ENCODE assay signal across 8 cellular contexts in genomic region chr2:108786354-108787208, GRCh38. TPM values are rescaled to one million over a fixed set of nuclear protein-coding genes. Genes with fewer than 3 reads are reported as not detected.
DNase-seq lines count a peak whose midpoint lies in the region; ATAC-seq and TF ChIP-seq lines count a peak whose summit lies in the region.

TSS of gene CCDC138 (plus strand) at chr2:108786771. CDS start at chr2:108786823, 52 bp downstream.

- H3K79me2 ChIP-seq in mammary epithelial cell (ENCODE audit: insufficient read depth, low read length), result peaks cover 21% of the 10 kb centered on the region

- WGBS in mammary epithelial cell (ENCODE audit: low coverage, missing lambda C conversion rate), result under 1% methylated on average over 58 of the region's 78 CpGs
- WGBS in spleen, 5 donors, result 0 to 1% (median 1%) methylated on average over 39 to 78 of the region's 78 CpGs

- H2AFZ ChIP-seq in mammary epithelial cell (ENCODE audit: low read depth, low read length), result peak within 1 kb of the TSS; percentile 88

- BruUV-seq in mammary epithelial cell (replicated peaks; lab: Mats Ljungman, UMichigan), result no TSS peak

- peak within 1 kb of the TSS; percentile 73 for H3K9ac ChIP-seq in mammary epithelial cell (ENCODE audit: insufficient read depth, low read length)

- H3K4me1 ChIP-seq in mammary epithelial cell (ENCODE audit: insufficient read depth, low read length) (peaks cover 10% of the 10 kb centered on the region), spleen (peaks cover 0 to 21% (median 14%) of the 10 kb centered on the region in 6 donors)

- dilution Hi-C loops in mammary epithelial cell (cut with HindIII; ENCODE audit: low sequenced_read_pairs), result no loop called here

- no peaks in the 10 kb centered on the region for H4K20me1 ChIP-seq in mammary epithelial cell (ENCODE audit: insufficient read depth, low read length)

- no peak for TF ChIP-seq CTCF in AG04450 (IDR thresholded peaks at IDR 0.05; ENCODE audit: low read depth, low read length)
- no peak for TF ChIP-seq CTCF in WERI-Rb-1 (IDR thresholded peaks at IDR 0.05; ENCODE audit: low read depth, low read length)
- no peak for TF ChIP-seq CTCF in mammary epithelial cell (conservative IDR thresholded peaks at IDR 0.05 in 1 of 2, IDR thresholded peaks at IDR 0.05 in 1 of 2; ENCODE audit: extremely low read depth in 1 of 2, insufficient read depth in 1 of 2, low read depth in 1 of 2, low read length in 2 of 2)
- TF ChIP-seq CTCF in spleen (IDR thresholded peaks at IDR 0.05 in 8 of 11, conservative IDR thresholded peaks at IDR 0.05 in 3 of 11), result peak in 1 of 11 experiments; percentile 33

- peak; percentile 53 for DNase-seq in AG04450 (ENCODE audit: low read depth, low spot score)
- DNase-seq in NCI-H2227 treated with DMSO at 0.1 percent for 48 hours (lab: John Stamatoyannopoulos, UW), result peak; percentile 93
- peak; percentile 92 for DNase-seq in WERI-Rb-1
- DNase-seq in mammary epithelial cell, result peak; percentile 87
- DNase-seq in inferior parietal cortex (ENCODE audit: extremely low spot score), result peak; percentile 76
- peak; percentile 98 for DNase-seq in spleen

- H3K27ac ChIP-seq in AG04450 (ENCODE audit: low read depth, low read length) (peak within 1 kb of the TSS; percentile 82), WERI-Rb-1 (peak within 1 kb of the TSS; percentile 87), mammary epithelial cell (ENCODE audit: insufficient read depth, low read depth, low read length) (peak within 1 kb of the TSS; percentile 79), spleen (peak within 1 kb of the TSS; percentile 36 to 88 (median 83))

- TF ChIP-seq POLR2A in spleen (IDR thresholded peaks at IDR 0.05), result peak in 1 of 3 donors; percentile 24

- no peaks in the 10 kb centered on the region; the same call in 1 of the 2 replicates for H3K9me3 ChIP-seq in AG04450 (ENCODE audit: control insufficient read depth, insufficient read depth, low read length)
- H3K9me3 ChIP-seq in WERI-Rb-1 (ENCODE audit: severe bottlenecking), result no peaks in the 10 kb centered on the region
- H3K9me3 ChIP-seq in mammary epithelial cell (replicated peaks; ENCODE audit: insufficient read depth, low read length), result no peaks in the 10 kb centered on the region
- H3K9me3 ChIP-seq in spleen, result no peaks in the 10 kb centered on the region

- no peaks in the 10 kb centered on the region for H3K27me3 ChIP-seq in AG04450 (ENCODE audit: control insufficient read depth, insufficient read depth, low read length)
- no peaks in the 10 kb centered on the region for H3K27me3 ChIP-seq in WERI-Rb-1 (ENCODE audit: insufficient read depth, low read depth, severe bottlenecking)
- no peaks in the 10 kb centered on the region for H3K27me3 ChIP-seq in mammary epithelial cell (ENCODE audit: insufficient read depth, low read length)
- H3K27me3 ChIP-seq in spleen (replicated peaks in 1 of 7), result no peaks in the 10 kb centered on the region

- intact Hi-C loops in mammary epithelial cell (cut with micrococcal nuclease) (no loop called here), spleen (cut with DNase I; ENCODE audit: low total_unique reads) (no loop called here)

- H3K36me3 ChIP-seq in WERI-Rb-1 (peaks cover 56% of the 10 kb centered on the region), mammary epithelial cell (ENCODE audit: insufficient read depth, low read length) (peaks cover 23% of the 10 kb centered on the region), spleen (peaks cover 0 to 44% (median 28%) of the 10 kb centered on the region in 6 donors)

- in situ Hi-C loops in mammary epithelial cell (cut with MboI; ENCODE audit: low sequenced_read_pairs in 2 of 2), result no loop called here

- CTCF ChIA-PET in AG04450 (lab: Charles Lee) (interaction anchor here (1.6 kb wide), 1 partner anchor 150 kb away, joined by 3 read pairs; no protein-coding TSS in a partner anchor), mammary epithelial cell (lab: Charles Lee; ENCODE audit: low non-redundant PET) (no interaction called here)

- H3K4me2 ChIP-seq in mammary epithelial cell (ENCODE audit: insufficient read depth, low read depth, low read length), result peak within 1 kb of the TSS; percentile 96

- H3K4me3 ChIP-seq in AG04450 (ENCODE audit: low read depth, low read length), result peak within 1 kb of the TSS; percentile 80
- peak within 1 kb of the TSS; percentile 53 for H3K4me3 ChIP-seq in WERI-Rb-1 (ENCODE audit: low read depth, low read length)
- peak within 1 kb of the TSS; percentile 51 to 79 (median 74) for H3K4me3 ChIP-seq in mammary epithelial cell (replicated peaks in 1 of 3; ENCODE audit: insufficient read depth in 1 of 3, low read depth in 2 of 3, low read length in 3 of 3)
- peak within 1 kb of the TSS; percentile 70 to 86 (median 76) for H3K4me3 ChIP-seq in spleen

- POLR2A ChIA-PET in AG04450 (lab: Yijun Ruan, JAX), result interaction anchor here (0.6 kb wide), 1 partner anchor 17 kb away, joined by 5 read pairs; no protein-coding TSS in a partner anchor

- ATAC-seq in GM18870 (IDR thresholded peaks at IDR 0.05; ENCODE audit: unreplicated experiment), result peak; percentile 94
- ATAC-seq in HG03108 (IDR thresholded peaks at IDR 0.05; ENCODE audit: unreplicated experiment), result peak; percentile 97

RNA-seq across cellular contexts. Expression of gene CCDC138, which starts in this region (rescaled TPM):
- 1.8 and 2.8 TPM in 2 replicates for polyA plus RNA-seq in AG04450 (2011; rRNA removed)
- 1.9 and 4.3 TPM in 2 replicates for polyA minus RNA-seq in AG04450 (2011; rRNA and poly(A)+ RNA removed)
- 1 to 10 TPM; 4.7 to 4.8 TPM for total RNA-seq in mammary epithelial cell
- polyA plus RNA-seq in mammary epithelial cell, result 2.2 TPM
- polyA minus RNA-seq in mammary epithelial cell, result not detected
- 10 to 100 TPM in 2 of 7 donors, 1 to 10 TPM in 5; 3.5 to 10.5 (median 6.5) TPM for total RNA-seq in spleen
- polyA plus RNA-seq in spleen, result 1 to 10 TPM; 2.0 to 3.3 (median 2.5) TPM

Comparison
In these comparisons a context has a peak if more than half of its experiments do, and no peak if none do; other contexts are left out.
1. Peak in every context shown above with its lines: DNase-seq, ATAC-seq, H3K4me3 ChIP-seq and H3K27ac ChIP-seq.